ENCODE assay signal across 1 cellular context in the genomic region with DNA sequence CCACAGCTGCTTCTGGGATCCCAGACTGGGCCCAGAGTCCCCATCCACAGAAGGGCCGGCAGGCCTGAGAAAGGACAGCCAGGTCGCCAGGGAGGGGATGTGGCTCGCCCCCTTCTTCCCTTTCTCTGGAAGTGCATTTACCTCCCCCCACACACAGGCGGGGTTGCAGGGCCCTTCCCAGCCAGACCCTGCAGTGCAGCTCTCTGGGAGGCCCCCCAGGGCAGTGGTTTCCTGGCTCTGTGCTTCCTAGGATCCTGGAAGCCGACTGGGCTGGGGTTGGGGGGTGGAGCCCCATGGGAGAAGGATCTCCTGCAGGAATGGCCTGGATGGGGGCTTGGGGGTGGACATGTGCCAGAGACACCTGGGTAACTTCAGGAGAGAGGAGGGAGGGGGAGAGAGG.
TF ChIP-seq lines count a peak whose summit lies in the region.

No MANE protein-coding gene starts in this region.

TF ChIP-seq in HEK293, 187 proteins besides CTCF, POLR2A, EP300 and RAD21 (continued from another document):
- TF ChIP-seq, protein P1, sequence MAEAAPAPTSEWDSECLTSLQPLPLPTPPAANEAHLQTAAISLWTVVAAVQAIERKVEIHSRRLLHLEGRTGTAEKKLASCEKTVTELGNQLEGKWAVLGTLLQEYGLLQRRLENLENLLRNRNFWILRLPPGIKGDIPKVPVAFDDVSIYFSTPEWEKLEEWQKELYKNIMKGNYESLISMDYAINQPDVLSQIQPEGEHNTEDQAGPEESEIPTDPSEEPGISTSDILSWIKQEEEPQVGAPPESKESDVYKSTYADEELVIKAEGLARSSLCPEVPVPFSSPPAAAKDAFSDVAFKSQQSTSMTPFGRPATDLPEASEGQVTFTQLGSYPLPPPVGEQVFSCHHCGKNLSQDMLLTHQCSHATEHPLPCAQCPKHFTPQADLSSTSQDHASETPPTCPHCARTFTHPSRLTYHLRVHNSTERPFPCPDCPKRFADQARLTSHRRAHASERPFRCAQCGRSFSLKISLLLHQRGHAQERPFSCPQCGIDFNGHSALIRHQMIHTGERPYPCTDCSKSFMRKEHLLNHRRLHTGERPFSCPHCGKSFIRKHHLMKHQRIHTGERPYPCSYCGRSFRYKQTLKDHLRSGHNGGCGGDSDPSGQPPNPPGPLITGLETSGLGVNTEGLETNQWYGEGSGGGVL (tag by site-specific recombination; IDR thresholded peaks at IDR 0.05): no peak
- TF ChIP-seq ZBTB7A (tag by site-specific recombination; IDR thresholded peaks at IDR 0.05; ENCODE audit: low read depth) (no peak), RBAK (tag by site-specific recombination; IDR thresholded peaks at IDR 0.05) (no peak), ZNF776 (tag by site-specific recombination; IDR thresholded peaks at IDR 0.05; ENCODE audit: borderline replicate concordance) (no peak), ZNF585B (tag by site-specific recombination; IDR thresholded peaks at IDR 0.05) (no peak), ZNF248 (tag by site-specific recombination; IDR thresholded peaks at IDR 0.05) (no peak), GFI1B (tag by site-specific recombination; IDR thresholded peaks at IDR 0.05) (no peak), ZIC2 (tag by site-specific recombination; IDR thresholded peaks at IDR 0.05) (peak; percentile 86), ZNF510 (tag by site-specific recombination; IDR thresholded peaks at IDR 0.05; ENCODE audit: insufficient replicate concordance) (no peak), ZNF791 (tag by site-specific recombination; IDR thresholded peaks at IDR 0.05) (no peak), ZNF341 (tag by site-specific recombination; IDR thresholded peaks at IDR 0.05; ENCODE audit: low read depth) (peak; percentile 27; the same call in 1 of the 2 replicates), GLIS2 (tag by site-specific recombination; IDR thresholded peaks at IDR 0.05) (peak; percentile 48; the same call in 1 of the 2 replicates), ZNF146 (tag by site-specific recombination; IDR thresholded peaks at IDR 0.05) (no peak), ZNF514 (tag by site-specific recombination; IDR thresholded peaks at IDR 0.05) (no peak), ZNF2 (tag by site-specific recombination; IDR thresholded peaks at IDR 0.05) (no peak), ZNF394 (tag by site-specific recombination; IDR thresholded peaks at IDR 0.05; ENCODE audit: borderline replicate concordance) (no peak), ZNF157 (tag by site-specific recombination; IDR thresholded peaks at IDR 0.05) (no peak), ZNF501 (tag by site-specific recombination; IDR thresholded peaks at IDR 0.05) (no peak), OVOL3 (tag by site-specific recombination; IDR thresholded peaks at IDR 0.05) (no peak), ZNF843 (tag by site-specific recombination; IDR thresholded peaks at IDR 0.05) (no peak), ZNF654 (tag by site-specific recombination; IDR thresholded peaks at IDR 0.05; ENCODE audit: low read depth) (no peak), GLIS1 (tag by site-specific recombination; IDR thresholded peaks at IDR 0.05) (peak; percentile 99), SP7 (tag by site-specific recombination; IDR thresholded peaks at IDR 0.05) (no peak)
- TF ChIP-seq, protein P2, sequence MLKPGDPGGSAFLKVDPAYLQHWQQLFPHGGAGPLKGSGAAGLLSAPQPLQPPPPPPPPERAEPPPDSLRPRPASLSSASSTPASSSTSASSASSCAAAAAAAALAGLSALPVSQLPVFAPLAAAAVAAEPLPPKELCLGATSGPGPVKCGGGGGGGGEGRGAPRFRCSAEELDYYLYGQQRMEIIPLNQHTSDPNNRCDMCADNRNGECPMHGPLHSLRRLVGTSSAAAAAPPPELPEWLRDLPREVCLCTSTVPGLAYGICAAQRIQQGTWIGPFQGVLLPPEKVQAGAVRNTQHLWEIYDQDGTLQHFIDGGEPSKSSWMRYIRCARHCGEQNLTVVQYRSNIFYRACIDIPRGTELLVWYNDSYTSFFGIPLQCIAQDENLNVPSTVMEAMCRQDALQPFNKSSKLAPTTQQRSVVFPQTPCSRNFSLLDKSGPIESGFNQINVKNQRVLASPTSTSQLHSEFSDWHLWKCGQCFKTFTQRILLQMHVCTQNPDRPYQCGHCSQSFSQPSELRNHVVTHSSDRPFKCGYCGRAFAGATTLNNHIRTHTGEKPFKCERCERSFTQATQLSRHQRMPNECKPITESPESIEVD (tag by site-specific recombination; IDR thresholded peaks at IDR 0.05): no peak
- TF ChIP-seq, protein P3, sequence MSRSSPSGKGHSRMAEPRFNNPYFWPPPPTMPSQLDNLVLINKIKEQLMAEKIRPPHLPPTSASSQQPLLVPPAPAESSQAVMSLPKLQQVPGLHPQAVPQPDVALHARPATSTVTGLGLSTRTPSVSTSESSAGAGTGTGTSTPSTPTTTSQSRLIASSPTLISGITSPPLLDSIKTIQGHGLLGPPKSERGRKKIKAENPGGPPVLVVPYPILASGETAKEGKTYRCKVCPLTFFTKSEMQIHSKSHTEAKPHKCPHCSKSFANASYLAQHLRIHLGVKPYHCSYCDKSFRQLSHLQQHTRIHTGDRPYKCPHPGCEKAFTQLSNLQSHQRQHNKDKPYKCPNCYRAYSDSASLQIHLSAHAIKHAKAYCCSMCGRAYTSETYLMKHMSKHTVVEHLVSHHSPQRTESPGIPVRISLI (tag by site-specific recombination; IDR thresholded peaks at IDR 0.05): no peak
- TF ChIP-seq, protein P4, sequence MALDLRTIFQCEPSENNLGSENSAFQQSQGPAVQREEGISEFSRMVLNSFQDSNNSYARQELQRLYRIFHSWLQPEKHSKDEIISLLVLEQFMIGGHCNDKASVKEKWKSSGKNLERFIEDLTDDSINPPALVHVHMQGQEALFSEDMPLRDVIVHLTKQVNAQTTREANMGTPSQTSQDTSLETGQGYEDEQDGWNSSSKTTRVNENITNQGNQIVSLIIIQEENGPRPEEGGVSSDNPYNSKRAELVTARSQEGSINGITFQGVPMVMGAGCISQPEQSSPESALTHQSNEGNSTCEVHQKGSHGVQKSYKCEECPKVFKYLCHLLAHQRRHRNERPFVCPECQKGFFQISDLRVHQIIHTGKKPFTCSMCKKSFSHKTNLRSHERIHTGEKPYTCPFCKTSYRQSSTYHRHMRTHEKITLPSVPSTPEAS (tag by site-specific recombination; IDR thresholded peaks at IDR 0.05): no peak
